In the genomic region with DNA sequence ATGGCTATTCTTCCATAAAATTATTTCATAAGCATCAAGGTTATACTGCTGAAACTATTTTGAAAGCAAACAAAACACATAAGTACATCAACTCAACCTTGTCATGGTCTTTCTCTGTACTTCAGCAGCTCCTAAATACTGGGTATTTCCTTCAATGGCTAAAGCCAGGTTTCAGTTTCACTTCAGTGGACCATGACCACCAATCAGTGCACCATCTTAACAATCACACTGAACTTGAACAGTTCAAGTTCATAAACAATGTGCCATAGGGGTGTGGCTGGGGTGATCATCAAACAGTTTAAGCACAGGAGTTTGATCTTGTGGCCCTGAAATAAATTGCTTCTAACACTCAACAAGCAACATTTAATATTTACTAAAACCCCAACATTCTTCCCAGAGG, we compare ENCODE assay signal across 1 cellular context.
TF ChIP-seq lines count a peak whose summit lies in the region.

No MANE protein-coding gene starts in this region.

TF ChIP-seq in GM23338, 12 proteins besides CTCF, POLR2A, EP300 and RAD21 (continued from another document):
- TF ChIP-seq NANOG (IDR thresholded peaks at IDR 0.05; ENCODE audit: borderline replicate concordance), result no peak
- TF ChIP-seq EZH2 (IDR thresholded peaks at IDR 0.05; ENCODE audit: low read depth, unreplicated experiment), result no peak
- no peak for TF ChIP-seq ZNF114 (CRISPR knock-in tag; IDR thresholded peaks at IDR 0.05)
- TF ChIP-seq, protein P1, sequence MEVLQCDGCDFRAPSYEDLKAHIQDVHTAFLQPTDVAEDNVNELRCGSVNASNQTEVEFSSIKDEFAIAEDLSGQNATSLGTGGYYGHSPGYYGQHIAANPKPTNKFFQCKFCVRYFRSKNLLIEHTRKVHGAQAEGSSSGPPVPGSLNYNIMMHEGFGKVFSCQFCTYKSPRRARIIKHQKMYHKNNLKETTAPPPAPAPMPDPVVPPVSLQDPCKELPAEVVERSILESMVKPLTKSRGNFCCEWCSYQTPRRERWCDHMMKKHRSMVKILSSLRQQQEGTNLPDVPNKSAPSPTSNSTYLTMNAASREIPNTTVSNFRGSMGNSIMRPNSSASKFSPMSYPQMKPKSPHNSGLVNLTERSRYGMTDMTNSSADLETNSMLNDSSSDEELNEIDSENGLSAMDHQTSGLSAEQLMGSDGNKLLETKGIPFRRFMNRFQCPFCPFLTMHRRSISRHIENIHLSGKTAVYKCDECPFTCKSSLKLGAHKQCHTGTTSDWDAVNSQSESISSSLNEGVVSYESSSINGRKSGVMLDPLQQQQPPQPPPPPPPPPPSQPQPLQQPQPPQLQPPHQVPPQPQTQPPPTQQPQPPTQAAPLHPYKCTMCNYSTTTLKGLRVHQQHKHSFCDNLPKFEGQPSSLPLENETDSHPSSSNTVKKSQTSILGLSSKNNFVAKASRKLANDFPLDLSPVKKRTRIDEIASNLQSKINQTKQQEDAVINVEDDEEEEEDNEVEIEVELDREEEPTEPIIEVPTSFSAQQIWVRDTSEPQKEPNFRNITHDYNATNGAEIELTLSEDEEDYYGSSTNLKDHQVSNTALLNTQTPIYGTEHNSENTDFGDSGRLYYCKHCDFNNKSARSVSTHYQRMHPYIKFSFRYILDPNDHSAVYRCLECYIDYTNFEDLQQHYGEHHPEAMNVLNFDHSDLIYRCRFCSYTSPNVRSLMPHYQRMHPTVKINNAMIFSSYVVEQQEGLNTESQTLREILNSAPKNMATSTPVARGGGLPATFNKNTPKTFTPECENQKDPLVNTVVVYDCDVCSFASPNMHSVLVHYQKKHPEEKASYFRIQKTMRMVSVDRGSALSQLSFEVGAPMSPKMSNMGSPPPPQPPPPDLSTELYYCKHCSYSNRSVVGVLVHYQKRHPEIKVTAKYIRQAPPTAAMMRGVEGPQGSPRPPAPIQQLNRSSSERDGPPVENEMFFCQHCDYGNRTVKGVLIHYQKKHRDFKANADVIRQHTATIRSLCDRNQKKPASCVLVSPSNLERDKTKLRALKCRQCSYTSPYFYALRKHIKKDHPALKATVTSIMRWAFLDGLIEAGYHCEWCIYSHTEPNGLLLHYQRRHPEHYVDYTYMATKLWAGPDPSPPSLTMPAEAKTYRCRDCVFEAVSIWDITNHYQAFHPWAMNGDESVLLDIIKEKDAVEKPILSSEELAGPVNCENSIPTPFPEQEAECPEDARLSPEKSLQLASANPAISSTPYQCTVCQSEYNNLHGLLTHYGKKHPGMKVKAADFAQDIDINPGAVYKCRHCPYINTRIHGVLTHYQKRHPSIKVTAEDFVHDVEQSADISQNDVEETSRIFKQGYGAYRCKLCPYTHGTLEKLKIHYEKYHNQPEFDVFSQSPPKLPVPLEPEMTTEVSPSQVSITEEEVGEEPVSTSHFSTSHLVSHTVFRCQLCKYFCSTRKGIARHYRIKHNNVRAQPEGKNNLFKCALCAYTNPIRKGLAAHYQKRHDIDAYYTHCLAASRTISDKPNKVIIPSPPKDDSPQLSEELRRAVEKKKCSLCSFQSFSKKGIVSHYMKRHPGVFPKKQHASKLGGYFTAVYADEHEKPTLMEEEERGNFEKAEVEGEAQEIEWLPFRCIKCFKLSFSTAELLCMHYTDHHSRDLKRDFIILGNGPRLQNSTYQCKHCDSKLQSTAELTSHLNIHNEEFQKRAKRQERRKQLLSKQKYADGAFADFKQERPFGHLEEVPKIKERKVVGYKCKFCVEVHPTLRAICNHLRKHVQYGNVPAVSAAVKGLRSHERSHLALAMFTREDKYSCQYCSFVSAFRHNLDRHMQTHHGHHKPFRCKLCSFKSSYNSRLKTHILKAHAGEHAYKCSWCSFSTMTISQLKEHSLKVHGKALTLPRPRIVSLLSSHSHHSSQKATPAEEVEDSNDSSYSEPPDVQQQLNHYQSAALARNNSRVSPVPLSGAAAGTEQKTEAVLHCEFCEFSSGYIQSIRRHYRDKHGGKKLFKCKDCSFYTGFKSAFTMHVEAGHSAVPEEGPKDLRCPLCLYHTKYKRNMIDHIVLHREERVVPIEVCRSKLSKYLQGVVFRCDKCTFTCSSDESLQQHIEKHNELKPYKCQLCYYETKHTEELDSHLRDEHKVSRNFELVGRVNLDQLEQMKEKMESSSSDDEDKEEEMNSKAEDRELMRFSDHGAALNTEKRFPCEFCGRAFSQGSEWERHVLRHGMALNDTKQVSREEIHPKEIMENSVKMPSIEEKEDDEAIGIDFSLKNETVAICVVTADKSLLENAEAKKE (CRISPR knock-in tag; IDR thresholded peaks at IDR 0.05), result no peak
- TF ChIP-seq ZNF331 (CRISPR knock-in tag; IDR thresholded peaks at IDR 0.05; ENCODE audit: low read depth), result no peak
- TF ChIP-seq JUNB (IDR thresholded peaks at IDR 0.05; ENCODE audit: unreplicated experiment), result no peak
- TF ChIP-seq, protein P2, sequence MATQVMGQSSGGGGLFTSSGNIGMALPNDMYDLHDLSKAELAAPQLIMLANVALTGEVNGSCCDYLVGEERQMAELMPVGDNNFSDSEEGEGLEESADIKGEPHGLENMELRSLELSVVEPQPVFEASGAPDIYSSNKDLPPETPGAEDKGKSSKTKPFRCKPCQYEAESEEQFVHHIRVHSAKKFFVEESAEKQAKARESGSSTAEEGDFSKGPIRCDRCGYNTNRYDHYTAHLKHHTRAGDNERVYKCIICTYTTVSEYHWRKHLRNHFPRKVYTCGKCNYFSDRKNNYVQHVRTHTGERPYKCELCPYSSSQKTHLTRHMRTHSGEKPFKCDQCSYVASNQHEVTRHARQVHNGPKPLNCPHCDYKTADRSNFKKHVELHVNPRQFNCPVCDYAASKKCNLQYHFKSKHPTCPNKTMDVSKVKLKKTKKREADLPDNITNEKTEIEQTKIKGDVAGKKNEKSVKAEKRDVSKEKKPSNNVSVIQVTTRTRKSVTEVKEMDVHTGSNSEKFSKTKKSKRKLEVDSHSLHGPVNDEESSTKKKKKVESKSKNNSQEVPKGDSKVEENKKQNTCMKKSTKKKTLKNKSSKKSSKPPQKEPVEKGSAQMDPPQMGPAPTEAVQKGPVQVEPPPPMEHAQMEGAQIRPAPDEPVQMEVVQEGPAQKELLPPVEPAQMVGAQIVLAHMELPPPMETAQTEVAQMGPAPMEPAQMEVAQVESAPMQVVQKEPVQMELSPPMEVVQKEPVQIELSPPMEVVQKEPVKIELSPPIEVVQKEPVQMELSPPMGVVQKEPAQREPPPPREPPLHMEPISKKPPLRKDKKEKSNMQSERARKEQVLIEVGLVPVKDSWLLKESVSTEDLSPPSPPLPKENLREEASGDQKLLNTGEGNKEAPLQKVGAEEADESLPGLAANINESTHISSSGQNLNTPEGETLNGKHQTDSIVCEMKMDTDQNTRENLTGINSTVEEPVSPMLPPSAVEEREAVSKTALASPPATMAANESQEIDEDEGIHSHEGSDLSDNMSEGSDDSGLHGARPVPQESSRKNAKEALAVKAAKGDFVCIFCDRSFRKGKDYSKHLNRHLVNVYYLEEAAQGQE (IDR thresholded peaks at IDR 0.05; ENCODE audit: unreplicated experiment), result no peak
- TF ChIP-seq, protein P3, sequence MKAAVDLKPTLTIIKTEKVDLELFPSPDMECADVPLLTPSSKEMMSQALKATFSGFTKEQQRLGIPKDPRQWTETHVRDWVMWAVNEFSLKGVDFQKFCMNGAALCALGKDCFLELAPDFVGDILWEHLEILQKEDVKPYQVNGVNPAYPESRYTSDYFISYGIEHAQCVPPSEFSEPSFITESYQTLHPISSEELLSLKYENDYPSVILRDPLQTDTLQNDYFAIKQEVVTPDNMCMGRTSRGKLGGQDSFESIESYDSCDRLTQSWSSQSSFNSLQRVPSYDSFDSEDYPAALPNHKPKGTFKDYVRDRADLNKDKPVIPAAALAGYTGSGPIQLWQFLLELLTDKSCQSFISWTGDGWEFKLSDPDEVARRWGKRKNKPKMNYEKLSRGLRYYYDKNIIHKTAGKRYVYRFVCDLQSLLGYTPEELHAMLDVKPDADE (IDR thresholded peaks at IDR 0.05), result no peak
- no peak for TF ChIP-seq EZH2phosphoT487 (IDR thresholded peaks at IDR 0.05; ENCODE audit: unreplicated experiment)
TF ChIP-seq in GM23338: peak in this region for 0.
